ENCODE assay signal across 8 cellular contexts in the genomic region with DNA sequence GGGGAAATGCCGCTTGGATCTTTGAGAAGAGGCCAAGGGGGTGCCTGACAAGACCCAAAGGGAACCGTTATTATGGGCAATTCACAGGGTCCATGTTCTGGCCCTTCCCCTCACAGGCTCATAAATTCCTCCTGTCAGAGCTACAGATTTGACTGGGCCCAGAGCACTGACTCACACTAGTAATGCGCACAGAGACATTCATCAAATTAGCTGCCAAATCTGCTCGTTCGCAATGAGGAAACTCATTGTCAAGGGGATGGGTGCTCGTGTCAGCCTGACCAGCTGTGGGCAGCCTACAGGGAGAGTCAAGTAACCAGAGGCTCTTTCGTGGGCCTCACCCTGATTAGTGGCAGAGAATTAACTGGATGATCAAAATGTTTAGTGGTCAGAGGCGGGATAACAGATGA.
A peak's percentile ranks its signal among the peaks of the same experiment; 100 is the strongest.
DNase-seq lines count a peak whose midpoint lies in the region; ATAC-seq, FAIRE-seq and TF ChIP-seq lines count a peak whose summit lies in the region.

No MANE protein-coding gene starts in this region.

- H3K4me2 ChIP-seq in skeletal muscle satellite cell (ENCODE audit: low read length) = peak overlapping the region; percentile 74

- peak; percentile 33 for ATAC-seq in HG03439 (IDR thresholded peaks at IDR 0.05; ENCODE audit: unreplicated experiment)

- H3K9me3 Mint-ChIP-seq in MCF 10A (ENCODE audit: unreplicated experiment) = no peaks in the 10 kb centered on the region

- peak overlapping the region; percentile 89 for H3K27ac Mint-ChIP-seq in MCF 10A (ENCODE audit: low read depth, unreplicated experiment)

- peak; percentile 92 for FAIRE-seq in bronchial epithelial cell (lab: Jason Lieb, UNC)

- H3K9me3 ChIP-seq in breast epithelium (no peaks in the 10 kb centered on the region), skeletal muscle satellite cell (replicated peaks; ENCODE audit: low read length) (no peaks in the 10 kb centered on the region)

- no peaks in the 10 kb centered on the region for H3K27me3 ChIP-seq in breast epithelium
- H3K27me3 ChIP-seq in bronchial epithelial cell (ENCODE audit: control insufficient read depth, insufficient read depth, low read length) = no peaks in the 10 kb centered on the region
- H3K27me3 ChIP-seq in skeletal muscle satellite cell (ENCODE audit: control insufficient read depth, insufficient read depth, low read length) = no peaks in the 10 kb centered on the region
- H3K27me3 ChIP-seq in H7 (ENCODE audit: control insufficient read depth, insufficient read depth, low read length) = no peaks in the 10 kb centered on the region

- POLR2A ChIA-PET in MCF 10A (lab: Yijun Ruan, JAX) = interaction anchor here (0.6 to 10.9 kb wide), 18 partner anchors 15 to 996 kb away, joined by 3 to 139 read pairs (median 6); a partner anchor contains a TSS

- H3K36me3 ChIP-seq in breast epithelium = no peaks in the 10 kb centered on the region
- H3K36me3 ChIP-seq in bronchial epithelial cell (ENCODE audit: control insufficient read depth, insufficient read depth, low read length) = no peaks in the 10 kb centered on the region
- H3K36me3 ChIP-seq in skeletal muscle satellite cell (ENCODE audit: insufficient read depth, low read length) = no peaks in the 10 kb centered on the region
- H3K36me3 ChIP-seq in H7 (replicated peaks; ENCODE audit: control insufficient read depth, insufficient read depth, low read length) = no peaks in the 10 kb centered on the region

- BruUV-seq in MCF 10A (replicated peaks; lab: Mats Ljungman, UMichigan) = no TSS peak

- H3K4me3 ChIP-seq in breast epithelium = no peak overlapping the region
- no peak overlapping the region for H3K4me3 ChIP-seq in bronchial epithelial cell (ENCODE audit: low read depth, low read length)
- peak overlapping the region; percentile 43 for H3K4me3 ChIP-seq in skeletal muscle satellite cell (ENCODE audit: low read length)
- H3K4me3 ChIP-seq in H7 (ENCODE audit: insufficient read depth, low read depth, low read length) = no peak overlapping the region

- H3K4me3 Mint-ChIP-seq in MCF 10A (ENCODE audit: unreplicated experiment) = peak overlapping the region; percentile 37

- no peak for TF ChIP-seq POLR2A in breast epithelium (IDR thresholded peaks at IDR 0.05)

- peak; percentile 97 for DNase-seq in MCF 10A (ENCODE audit: unreplicated experiment)
- no peak for DNase-seq in breast epithelium (ENCODE audit: low spot score in 2 of 2)
- peak; percentile 93 for DNase-seq in bronchial epithelial cell (ENCODE audit: low read depth)
- DNase-seq in HK-2 (ENCODE audit: unreplicated experiment) = no peak
- no peak for DNase-seq in H7
- DNase-seq in SIG-M5 treated with dmso at 0.1 percent for 504 hours (lab: John Stamatoyannopoulos, UW; ENCODE audit: unreplicated experiment) = no peak

- CTCF ChIA-PET in MCF 10A (lab: Yijun Ruan, JAX) = interaction anchor here (0.6 to 2.5 kb wide), 10 partner anchors 18 to 1000 kb away, joined by 3 to 8 read pairs (median 4); no protein-coding TSS in a partner anchor

- H3K36me3 Mint-ChIP-seq in MCF 10A (ENCODE audit: insufficient read depth, unreplicated experiment) = no peaks in the 10 kb centered on the region

- H3K27ac ChIP-seq in breast epithelium = peak overlapping the region in 1 of 2 donors; percentile 56

- H3K4me1 ChIP-seq in breast epithelium (peaks cover 0 to 5% of the 10 kb centered on the region in 2 donors), skeletal muscle satellite cell (ENCODE audit: control insufficient read depth, insufficient read depth, low read length) (peaks cover 63% of the 10 kb centered on the region)

- intact Hi-C loops in MCF 10A (cut with micrococcal nuclease) = loop anchor here (2.0 to 10.0 kb wide), 6 partner anchors 74 to 994 kb away; a partner anchor contains a TSS
- intact Hi-C loops in breast epithelium (cut with DNase I; ENCODE audit: low total_unique reads) = no loop called here

- peak overlapping the region; percentile 82 for H3K9ac ChIP-seq in skeletal muscle satellite cell (ENCODE audit: low read depth, low read length)

- H3K4me1 Mint-ChIP-seq in MCF 10A (ENCODE audit: insufficient read depth, unreplicated experiment) = peaks cover 47% of the 10 kb centered on the region

- no peaks in the 10 kb centered on the region for H3K27me3 Mint-ChIP-seq in MCF 10A (ENCODE audit: insufficient read depth, unreplicated experiment)

- TF ChIP-seq CTCF in MCF 10A (IDR thresholded peaks at IDR 0.05; ENCODE audit: unreplicated experiment) (no peak), breast epithelium (IDR thresholded peaks at IDR 0.05) (no peak), bronchial epithelial cell (IDR thresholded peaks at IDR 0.05; ENCODE audit: insufficient read depth, low read length, severe bottlenecking) (peak; percentile 5)

Comparison
In these comparisons a context has a peak if more than half of its experiments do, and no peak if none do; other contexts are left out.
1. DNase-seq: peak in MCF 10A (single experiment) and bronchial epithelial cell (single experiment); none in breast epithelium (0 of 2), HK-2 (single experiment), H7 (single experiment) and SIG-M5 treated with dmso at 0.1 percent for 504 hours (single experiment).